ENCODE assay signal across 24 cellular contexts in the genomic region with DNA sequence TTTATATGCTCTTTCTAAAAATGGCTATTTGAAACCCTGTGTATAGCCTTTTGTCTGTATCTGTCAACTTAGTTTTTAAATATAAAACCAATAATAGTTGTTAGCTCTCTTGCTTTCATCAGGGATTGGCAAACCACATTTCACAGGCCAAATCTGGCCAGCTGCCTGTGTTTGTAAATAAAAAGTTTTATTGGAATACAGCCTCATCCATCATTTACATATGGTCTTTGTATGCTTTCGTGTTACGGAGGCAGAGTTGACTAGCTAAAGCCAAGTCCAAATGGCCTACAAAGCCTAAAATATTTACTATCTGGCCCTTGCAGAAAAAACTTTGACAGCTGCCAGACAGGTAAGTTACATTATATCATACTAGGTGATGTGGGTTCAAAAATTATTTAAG.
"Had no signal": no experiment of that assay in that cellular context is flagged by ENCODE, and none has a peak within 500 bp of the region (broad histone marks: within the 10 kb centered on the region; RNA-seq: fewer than 3 reads in every experiment).

No MANE protein-coding gene starts in this region.

- H3K4me2 ChIP-seq: KMS-11, PC-9 had no signal

- H3K9me3 ChIP-seq: adrenal gland, body of pancreas, breast epithelium had no signal

- H3K4me3 ChIP-seq: adrenal gland, body of pancreas, breast epithelium, PC-9, SK-N-MC had no signal

- H3K4me1 ChIP-seq: adrenal gland had no signal

- H3K27ac ChIP-seq: breast epithelium, KMS-11, PC-9, SK-N-MC had no signal

- FAIRE-seq: astrocyte had no signal

- ATAC-seq: activated CD8-positive, alpha-beta T cell treated with anti-CD3 and anti-CD28 coated beads, Interleukin-2, amount 10 ng/mL, durations not matched to agents 7 days and 5 days; activated naive CD4-positive, alpha-beta T cell treated with anti-CD3 and anti-CD28 coated beads, Interleukin-2, amount 50 U/mL, for 72 hours; body of pancreas had no signal

- H3K36me3 ChIP-seq: adrenal gland, breast epithelium had no signal

- H3K27me3 ChIP-seq: adrenal gland, body of pancreas, breast epithelium had no signal

- DNase-seq: activated CD4-positive, alpha-beta T cell treated with anti-CD3 and anti-CD28 coated beads, Interleukin-2, amount 10 ng/mL, durations not matched to agents 24 days and 14 days; activated CD4-positive, alpha-beta T cell treated with anti-CD3 and anti-CD28 coated beads, Interleukin-2, amount 50 U/mL, for 48 hours; activated CD8-positive, alpha-beta T cell treated with anti-CD3 and anti-CD28 coated beads, Interleukin-2, amount 10 ng/mL, durations not matched to agents 7 days and 5 days; activated gamma-delta T cell; activated naive CD4-positive, alpha-beta T cell treated with Interleukin-2 at 50 U/mL for 16 hours; activated T-cell treated with anti-CD3 and anti-CD28 coated beads, Interleukin-2, amount 50 U/mL, for 24 hours; adrenal gland; body of pancreas; NCI-H1105; NCI-H1417 treated with DMSO at 0.1 percent for 48 hours; NCI-H187 treated with DMSO at 0.1 percent for 48 hours; NCI-H2081; NCI-H2171 treated with DMSO at 0.1 percent for 48 hours; NCI-H2227 treated with DMSO at 0.1 percent for 48 hours; NCI-H446; NCI-H510A treated with DMSO at 0.1 percent for 48 hours; PC-9; Right ventricle myocardium superior; T1000 had no signal
